In the genomic region with DNA sequence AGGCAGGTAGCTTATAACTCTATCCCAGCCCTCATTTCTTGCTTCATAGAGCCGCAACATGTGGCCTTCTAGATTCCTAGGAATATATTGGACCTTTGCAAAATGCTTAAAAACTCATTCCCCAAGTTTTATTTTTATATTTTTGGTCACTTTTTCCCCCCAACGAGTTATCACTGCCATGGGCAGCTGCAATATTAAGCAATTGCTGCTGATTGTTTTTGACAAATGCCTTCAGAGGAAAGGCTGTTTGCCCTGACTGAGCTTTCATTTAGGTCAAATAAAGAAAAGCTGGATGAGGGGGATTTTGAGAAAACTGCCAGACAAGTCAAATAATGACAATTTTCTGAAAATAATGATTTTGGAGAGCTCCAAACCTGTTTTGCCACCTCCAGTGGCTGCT, we compare ENCODE assay signal across 27 cellular contexts.
"Had no signal": no experiment of that assay in that cellular context is flagged by ENCODE, and none has a peak within 500 bp of the region (broad histone marks: within the 10 kb centered on the region; RNA-seq: fewer than 3 reads in every experiment).

No MANE protein-coding gene starts in this region.

- H3K4me1 ChIP-seq: stomach, suprapubic skin, testis, thyroid gland, tibial artery, tibial nerve, transverse colon, upper lobe of left lung, upper lobe of right lung, uterus, vagina had no signal

- H3K27ac ChIP-seq: stomach, suprapubic skin, testis, thoracic aorta, thyroid gland, tibial artery, tibial nerve, transverse colon, upper lobe of left lung, upper lobe of right lung, uterus, vagina had no signal

- H3K9me3 ChIP-seq: suprapubic skin, testis, thyroid gland, upper lobe of right lung, uterus, vagina had no signal

- FAIRE-seq: urothelium cell line had no signal

- ATAC-seq: stimulated activated effector memory CD8-positive, alpha-beta T cell treated with anti-CD3 and anti-CD28 coated beads, Interleukin-12 subunit alpha, Interleukin-12 subunit beta, amount 100 ng/mL, for 72 hours; stimulated activated memory B cell treated with anti-CD40 and anti-IgM and Interleukin-4, amounts not matched to agents 10 μg/mL and 1 μg/mL and 100 μg/mL, for 72 hours; stimulated activated naive B cell treated with anti-CD40 and anti-IgM and Interleukin-4, amounts not matched to agents 10 μg/mL and 1 μg/mL and 100 μg/mL, for 72 hours; stimulated activated naive CD8-positive, alpha-beta T cell treated with anti-CD3 and anti-CD28 coated beads, Interleukin-15, amount 100 ng/mL, for 72 hours; stimulated activated naive CD8-positive, alpha-beta T cell treated with anti-CD3 and anti-CD28 coated beads, Interleukin-15, Interleukin-2, amounts not matched to agents 100 U/mL and 50 U/mL, for 24 hours; upper lobe of right lung had no signal

- H3K27me3 ChIP-seq: stomach, suprapubic skin, testis, thyroid gland, tibial artery, tibial nerve, transverse colon, upper lobe of left lung, upper lobe of right lung, uterus, vagina had no signal

- H3K36me3 ChIP-seq: stomach, suprapubic skin, thoracic aorta, thyroid gland, tibial artery, tibial nerve, transverse colon, upper lobe of left lung, upper lobe of right lung, uterus, vagina had no signal

- DNase-seq: stimulated activated CD4-positive, alpha-beta T cell treated with anti-CD3 and anti-CD28 coated beads, Interleukin-2, amount 100 ng/mL, for 48 hours; stimulated activated CD4-positive, alpha-beta T cell treated with anti-CD3 and anti-CD28 coated beads, Interleukin-4, amount 100 ng/mL, for 1 hour; stimulated activated CD4-positive, alpha-beta T cell treated with anti-CD3 and anti-CD28 coated beads, Interleukin-4, amount 100 ng/mL, for 24 hours; stimulated activated CD4-positive, alpha-beta T cell treated with anti-CD3 and anti-CD28 coated beads, Interleukin-4, amount 100 ng/mL, for 4 hours; stimulated activated CD8-positive, alpha-beta memory T cell treated with anti-CD3 and anti-CD28 coated beads, Interleukin-4, amount 100 ng/mL, for 48 hours; stimulated activated naive B cell treated with anti-CD40 and anti-IgM and Interleukin-4, amounts not matched to agents 10 μg/mL and 1 μg/mL and 100 μg/mL, for 72 hours; stimulated activated naive CD4-positive, alpha-beta T cell; stimulated activated naive CD4-positive, alpha-beta T cell treated with Interleukin-2 at 50 U/mL for 16 hours; stimulated activated naive CD8-positive, alpha-beta T cell treated with anti-CD3 and anti-CD28 coated beads, Interleukin-15, amount 100 ng/mL, for 72 hours; stimulated activated naive CD8-positive, alpha-beta T cell treated with anti-CD3 and anti-CD28 coated beads, Interleukin-15, Interleukin-2, amounts not matched to agents 100 U/mL and 50 U/mL, for 24 hours; stomach; substantia nigra; testis; thyroid gland; tibial artery; transverse colon; trophoblast cell; upper lobe of left lung; upper lobe of right lung; uterus had no signal

- H3K4me3 ChIP-seq: stomach, suprapubic skin, testis, thoracic aorta, thyroid gland, tibial artery, tibial nerve, transverse colon, upper lobe of left lung, upper lobe of right lung, uterus, vagina had no signal
